In the genomic region with DNA sequence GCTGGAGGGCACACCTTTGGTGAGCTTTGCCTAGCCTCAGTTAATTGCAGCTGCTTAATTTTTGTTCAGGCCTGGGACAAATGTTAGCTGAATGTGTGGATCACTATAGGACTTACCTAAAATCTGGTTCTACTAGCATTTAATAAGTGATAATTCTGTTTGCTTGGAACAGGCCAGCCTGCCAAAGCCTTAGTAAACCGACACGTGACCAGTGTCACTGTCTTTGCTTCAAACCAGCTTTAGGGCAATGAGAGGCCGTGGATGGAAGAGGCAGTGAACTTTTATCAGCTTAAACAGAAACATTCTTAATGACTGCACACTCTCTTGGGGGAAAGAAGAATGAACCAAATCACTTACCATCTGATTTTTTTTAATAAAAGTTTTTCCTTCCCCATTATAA, we compare ENCODE assay signal across 22 cellular contexts. TPM values are rescaled to one million over a fixed set of nuclear protein-coding genes. Genes with fewer than 3 reads are reported as not detected.
A peak's percentile ranks its signal among the peaks of the same experiment; 100 is the strongest.
DNase-seq lines count a peak whose midpoint lies in the region; ATAC-seq and TF ChIP-seq lines count a peak whose summit lies in the region.
"Had no signal": no experiment of that assay in that cellular context is flagged by ENCODE, and none has a peak within 500 bp of the region (broad histone marks: within the 10 kb centered on the region; RNA-seq: fewer than 3 reads in every experiment).

No MANE protein-coding gene starts in this region.

- no peaks in the 10 kb centered on the region for H3K9me3 Mint-ChIP-seq in osteocyte (ENCODE audit: unreplicated experiment)
- H3K9me3 Mint-ChIP-seq in stimulated activated naive CD8-positive, alpha-beta T cell treated with anti-CD3 and anti-CD28 coated beads, Interleukin-15, amount 100 ng/mL, for 72 hours: peaks cover 9 to 10% of the 10 kb centered on the region in 2 donors
- H3K9me3 Mint-ChIP-seq: effector memory CD8-positive, alpha-beta T cell had no signal

- H3K9me3 ChIP-seq in tibial nerve: peaks cover 0 to 2% (median 0%) of the 10 kb centered on the region in 4 donors
- H3K9me3 ChIP-seq: ascending aorta had no signal

- DNase-seq in NCI-H69 (lab: John Stamatoyannopoulos, UW) (peak; percentile 18), Right ventricle myocardium superior (no peak), osteocyte (ENCODE audit: extremely low spot score, unreplicated experiment) (no peak), tibial nerve (ENCODE audit: low spot score in 2 of 2) (no peak), NCI-H1417 (lab: John Stamatoyannopoulos, UW) (no peak), SHP77 treated with DMSO at 0.1 percent for 48 hours (lab: John Stamatoyannopoulos, UW) (no peak)
- no peak for DNase-seq in stimulated activated naive CD8-positive, alpha-beta T cell treated with anti-CD3 and anti-CD28 coated beads, Interleukin-15, amount 100 ng/mL, for 72 hours
- DNase-seq: activated naive CD4-positive, alpha-beta T cell; CD4-positive, CD25-positive, alpha-beta regulatory T cell; DMS 273 treated with DMSO at 0.1 percent for 48 hours; effector memory CD8-positive, alpha-beta T cell; kidney glomerular epithelial cell; midbrain; NCI-H1105 treated with DMSO at 0.1 percent for 48 hours; NCI-H524 treated with DMSO at 0.1 percent for 48 hours; stimulated activated CD4-positive, alpha-beta T cell treated with anti-CD3 and anti-CD28 coated beads, Interleukin-15, amount 100 ng/mL, for 24 hours; T-helper 1 cell had no signal

- H3K27me3 Mint-ChIP-seq in osteocyte (ENCODE audit: unreplicated experiment): no peaks in the 10 kb centered on the region
- peaks cover 8% of the 10 kb centered on the region for H3K27me3 Mint-ChIP-seq in stimulated activated naive CD8-positive, alpha-beta T cell treated with anti-CD3 and anti-CD28 coated beads, Interleukin-15, amount 100 ng/mL, for 72 hours
- H3K27me3 Mint-ChIP-seq: stimulated activated memory B cell treated with anti-CD40 and anti-IgM and Interleukin-4, amounts not matched to agents 10 μg/mL and 1 μg/mL and 100 μg/mL, for 72 hours had no signal

- no peak for TF ChIP-seq CTCF in osteocyte (IDR thresholded peaks at IDR 0.05)
- TF ChIP-seq CTCF in tibial nerve (IDR thresholded peaks at IDR 0.05): no peak

- H3K27me3 ChIP-seq in tibial nerve: no peaks in the 10 kb centered on the region
- H3K27me3 ChIP-seq: ascending aorta had no signal

- H3K4me1 Mint-ChIP-seq in osteocyte (ENCODE audit: unreplicated experiment): peaks cover 48% of the 10 kb centered on the region
- peaks cover 5% of the 10 kb centered on the region for H3K4me1 Mint-ChIP-seq in stimulated activated naive CD8-positive, alpha-beta T cell treated with anti-CD3 and anti-CD28 coated beads, Interleukin-15, amount 100 ng/mL, for 72 hours
- H3K4me1 Mint-ChIP-seq: CD4-positive, CD25-positive, alpha-beta regulatory T cell; stimulated activated memory B cell treated with anti-CD40 and anti-IgM and Interleukin-4, amounts not matched to agents 10 μg/mL and 1 μg/mL and 100 μg/mL, for 72 hours had no signal

- peak overlapping the region; percentile 52 for H3K27ac Mint-ChIP-seq in osteocyte (ENCODE audit: unreplicated experiment)
- no peak overlapping the region for H3K27ac Mint-ChIP-seq in stimulated activated naive CD8-positive, alpha-beta T cell treated with anti-CD3 and anti-CD28 coated beads, Interleukin-15, amount 100 ng/mL, for 72 hours
- H3K27ac Mint-ChIP-seq: CD4-positive, CD25-positive, alpha-beta regulatory T cell; effector memory CD8-positive, alpha-beta T cell; stimulated activated memory B cell treated with anti-CD40 and anti-IgM and Interleukin-4, amounts not matched to agents 10 μg/mL and 1 μg/mL and 100 μg/mL, for 72 hours had no signal

- ATAC-seq in Right ventricle myocardium superior (ENCODE audit: poor library complexity) (peak; percentile 53), GM21367 (IDR thresholded peaks at IDR 0.05; ENCODE audit: unreplicated experiment) (no peak)
- ATAC-seq in stimulated activated naive CD8-positive, alpha-beta T cell treated with anti-CD3 and anti-CD28 coated beads, Interleukin-15, amount 100 ng/mL, for 72 hours: no peak
- ATAC-seq: effector memory CD8-positive, alpha-beta T cell; GM12878; stimulated activated memory B cell treated with anti-CD40 and anti-IgM and Interleukin-4, amounts not matched to agents 10 μg/mL and 1 μg/mL and 100 μg/mL, for 72 hours had no signal

- H3K4me1 ChIP-seq in tibial nerve: peaks cover 0 to 73% (median 18%) of the 10 kb centered on the region in 4 donors

- no peak overlapping the region for H3K4me3 Mint-ChIP-seq in osteocyte (ENCODE audit: unreplicated experiment)
- no peak overlapping the region for H3K4me3 Mint-ChIP-seq in stimulated activated naive CD8-positive, alpha-beta T cell treated with anti-CD3 and anti-CD28 coated beads, Interleukin-15, amount 100 ng/mL, for 72 hours
- H3K4me3 Mint-ChIP-seq: CD4-positive, CD25-positive, alpha-beta regulatory T cell; effector memory CD8-positive, alpha-beta T cell; neural crest cell; stimulated activated memory B cell treated with anti-CD40 and anti-IgM and Interleukin-4, amounts not matched to agents 10 μg/mL and 1 μg/mL and 100 μg/mL, for 72 hours had no signal

- H3K36me3 Mint-ChIP-seq in osteocyte (ENCODE audit: unreplicated experiment): peaks cover 4% of the 10 kb centered on the region
- H3K36me3 Mint-ChIP-seq: CD4-positive, CD25-positive, alpha-beta regulatory T cell; stimulated activated memory B cell treated with anti-CD40 and anti-IgM and Interleukin-4, amounts not matched to agents 10 μg/mL and 1 μg/mL and 100 μg/mL, for 72 hours had no signal

- intact Hi-C loops in Right ventricle myocardium superior (cut with DNase I): no loop called here

- WGBS in tibial nerve, 2 donors: 34 to 38% methylated on average over 3 of the region's 3 CpGs

- peak overlapping the region in 3 of 4 donors; percentile 39 to 70 (median 68) for H3K27ac ChIP-seq in tibial nerve

- H3K36me3 ChIP-seq in tibial nerve: peaks cover 0 to 1% (median 0%) of the 10 kb centered on the region in 3 donors

- no peak for TF ChIP-seq POLR2A in tibial nerve (IDR thresholded peaks at IDR 0.05)

- no peak overlapping the region for H3K4me3 ChIP-seq in tibial nerve
- H3K4me3 ChIP-seq: ascending aorta, GM12878 had no signal

- no peak for TF ChIP-seq EP300 in tibial nerve (IDR thresholded peaks at IDR 0.05)

RNA-seq across cellular contexts. Expression of gene PARVA, which starts 10.8 kb away (rescaled TPM):
- total RNA-seq in Right ventricle myocardium superior (61.2 TPM), osteocyte (144 and 148 TPM in 2 replicates), tibial nerve (10 to 100 TPM; 64.2 to 85.0 (median 70.5) TPM)
